Comparison of ENCODE assay signal across 8 cellular contexts in the genomic region with DNA sequence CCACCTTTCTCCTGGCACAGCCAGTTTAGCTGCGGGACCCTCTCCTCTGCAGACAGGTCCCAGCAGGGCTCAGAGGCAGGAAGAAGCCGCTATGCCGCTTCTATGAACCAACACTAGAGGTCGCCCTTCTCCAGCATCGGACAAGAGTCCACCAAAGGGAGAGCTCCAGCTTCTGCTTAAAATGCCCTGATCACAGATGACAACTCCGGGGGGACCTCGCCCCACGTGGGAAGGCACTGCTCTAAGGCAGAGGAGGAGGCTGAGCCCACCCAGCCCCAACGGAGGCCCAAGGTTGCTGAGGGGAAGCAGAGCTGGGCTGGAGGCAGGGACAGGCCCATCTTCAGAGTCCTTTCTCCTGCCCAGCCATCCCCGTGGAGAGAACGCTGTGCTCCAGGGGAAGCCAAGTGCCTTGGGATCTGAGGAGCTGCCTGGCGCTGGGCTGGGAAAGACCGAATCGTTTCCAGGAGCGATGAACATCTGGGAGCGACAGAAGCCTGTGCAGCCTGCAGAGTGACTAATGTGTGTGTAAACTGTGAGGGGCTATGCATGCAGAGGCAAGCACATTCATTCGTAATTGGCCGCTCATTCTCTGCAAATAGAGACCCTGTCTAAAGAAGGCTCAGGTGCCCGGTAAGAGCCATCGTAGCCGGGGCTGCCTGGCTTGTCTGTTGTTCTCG. TPM values are rescaled to one million over a fixed set of nuclear protein-coding genes. Genes with fewer than 3 reads are reported as not detected.
A peak's percentile ranks its signal among the peaks of the same experiment; 100 is the strongest.
DNase-seq lines count a peak whose midpoint lies in the region; ATAC-seq and TF ChIP-seq lines count a peak whose summit lies in the region.

No MANE protein-coding gene starts in this region.

- H3K27ac ChIP-seq in Karpas-422 (ENCODE audit: low read length) (no peak overlapping the region), osteoblast (ENCODE audit: low read depth, low read length) (no peak overlapping the region), tibial nerve (peak overlapping the region in 2 of 4 donors; percentile 40 to 73)

- no peaks in the 10 kb centered on the region for H3K27me3 Mint-ChIP-seq in activated T-cell treated with anti-CD3 and anti-CD28 coated beads, Interleukin-2, amount 50 U/mL, for 24 hours

- peak overlapping the region; percentile 52 for H3K27ac Mint-ChIP-seq in activated T-cell treated with anti-CD3 and anti-CD28 coated beads, Interleukin-2, amount 50 U/mL, for 24 hours

- ATAC-seq in GM19467 (IDR thresholded peaks at IDR 0.05; ENCODE audit: unreplicated experiment): peak; percentile 93

- H3K36me3 Mint-ChIP-seq in activated T-cell treated with anti-CD3 and anti-CD28 coated beads, Interleukin-2, amount 50 U/mL, for 24 hours (ENCODE audit: low read depth): peaks cover 5% of the 10 kb centered on the region

- H3K9me3 ChIP-seq in Karpas-422 (ENCODE audit: low read length): no peaks in the 10 kb centered on the region
- no peaks in the 10 kb centered on the region for H3K9me3 ChIP-seq in osteoblast (ENCODE audit: low read depth, low read length)
- no peaks in the 10 kb centered on the region for H3K9me3 ChIP-seq in tibial nerve

- H3K4me3 ChIP-seq in Karpas-422 (ENCODE audit: low read length): peak overlapping the region; percentile 40; the same call in 1 of the 2 replicates
- H3K4me3 ChIP-seq in osteoblast (ENCODE audit: insufficient read depth, low read length): peak overlapping the region; percentile 65
- H3K4me3 ChIP-seq in tibial nerve: no peak overlapping the region

- H2AFZ ChIP-seq in Karpas-422 (ENCODE audit: low read length) (no peak overlapping the region), osteoblast (ENCODE audit: low read length) (peak overlapping the region; percentile 53)

- H3K9me2 ChIP-seq in Karpas-422 (replicated peaks; ENCODE audit: insufficient read depth, low read length): no peaks in the 10 kb centered on the region

- TF ChIP-seq CTCF in osteoblast (IDR thresholded peaks at IDR 0.05; ENCODE audit: extremely low read depth, low read depth, low read length) (peak; percentile 93), tibial nerve (IDR thresholded peaks at IDR 0.05) (peak; percentile 83 to 91 (median 86))

- H3K79me2 ChIP-seq in Karpas-422 (ENCODE audit: low read length) (no peaks in the 10 kb centered on the region), osteoblast (ENCODE audit: insufficient read depth, low read length) (no peaks in the 10 kb centered on the region)

- H3K36me3 ChIP-seq in Karpas-422 (ENCODE audit: insufficient read depth, low read length): no peaks in the 10 kb centered on the region
- no peaks in the 10 kb centered on the region for H3K36me3 ChIP-seq in osteoblast (ENCODE audit: insufficient read depth, low read length)
- peaks cover 0 to 36% (median 0%) of the 10 kb centered on the region in 3 donors for H3K36me3 ChIP-seq in tibial nerve

- H4K20me1 ChIP-seq in Karpas-422 (ENCODE audit: insufficient read depth, low read depth, low read length): no peaks in the 10 kb centered on the region
- peaks cover 6% of the 10 kb centered on the region for H4K20me1 ChIP-seq in osteoblast (ENCODE audit: insufficient read depth, low read length)

- WGBS in tibial nerve, 2 donors: 26 to 30% methylated on average over 13 to 22 of the region's 22 CpGs

- H3K4me1 Mint-ChIP-seq in activated T-cell treated with anti-CD3 and anti-CD28 coated beads, Interleukin-2, amount 50 U/mL, for 24 hours (ENCODE audit: low read depth): peaks cover 8% of the 10 kb centered on the region

- TF ChIP-seq POLR2A in tibial nerve (IDR thresholded peaks at IDR 0.05): no peak

- no peaks in the 10 kb centered on the region for H3K9me3 Mint-ChIP-seq in activated T-cell treated with anti-CD3 and anti-CD28 coated beads, Interleukin-2, amount 50 U/mL, for 24 hours

- peaks cover 16% of the 10 kb centered on the region for H3K4me1 ChIP-seq in Karpas-422 (ENCODE audit: low read length)
- H3K4me1 ChIP-seq in osteoblast (ENCODE audit: insufficient read depth, low read length): peaks cover 10% of the 10 kb centered on the region
- H3K4me1 ChIP-seq in tibial nerve: peaks cover 0 to 37% (median 7%) of the 10 kb centered on the region in 4 donors

- H3K9ac ChIP-seq in Karpas-422 (ENCODE audit: low read length): peak overlapping the region; percentile 1; the same call in 1 of the 2 replicates

- DNase-seq in AG20443 (ENCODE audit: low spot score): peak; percentile 92
- peak; percentile 95 for DNase-seq in Karpas-422
- DNase-seq in activated T-cell treated with anti-CD3 and anti-CD28 coated beads, Interleukin-2, amount 50 U/mL, for 24 hours: peak; percentile 81
- DNase-seq in fibroblast of the conjunctiva (ENCODE audit: low read depth): peak; percentile 71
- peak; percentile 98 for DNase-seq in osteoblast (ENCODE audit: insufficient read length, low spot score, missing footprints)
- peak; percentile 56 to 78 for DNase-seq in tibial nerve (ENCODE audit: low spot score in 2 of 2)
- no peak for DNase-seq in NCI-H2029 treated with DMSO at 0.1 percent for 48 hours (lab: John Stamatoyannopoulos, UW)

- no peaks in the 10 kb centered on the region for H3K27me3 ChIP-seq in Karpas-422 (ENCODE audit: low read length)
- peaks cover 2% of the 10 kb centered on the region for H3K27me3 ChIP-seq in osteoblast (ENCODE audit: insufficient read depth, low read length)
- no peaks in the 10 kb centered on the region for H3K27me3 ChIP-seq in tibial nerve

- H3K4me3 Mint-ChIP-seq in activated T-cell treated with anti-CD3 and anti-CD28 coated beads, Interleukin-2, amount 50 U/mL, for 24 hours: no peak overlapping the region

- H3K4me2 ChIP-seq in Karpas-422 (ENCODE audit: low read depth, low read length, poor library complexity, severe bottlenecking) (peak overlapping the region; percentile 49), osteoblast (ENCODE audit: insufficient read depth, low read length) (peak overlapping the region; percentile 95)

- TF ChIP-seq EP300 in tibial nerve (IDR thresholded peaks at IDR 0.05): peak in 1 of 2 donors; percentile 20

RNA-seq across cellular contexts. Expression of gene BDH1, which starts 43.5 kb away (rescaled TPM):
- 80.5 and 111 TPM in 2 replicates for total RNA-seq in Karpas-422 (2014; rRNA removed; shearing (Covaris generic); ENCODE audit: low replicate concordance)
- 5.6 and 5.8 TPM in 2 replicates for total RNA-seq in osteoblast
- total RNA-seq in tibial nerve: 10 to 100 TPM; 15.1 to 24.3 (median 18.7) TPM

Comparison
In these comparisons a context has a peak if more than half of its experiments do, and no peak if none do; other contexts are left out.
1. H3K4me3 ChIP-seq: peak in Karpas-422 (single experiment) and osteoblast (single experiment); none in tibial nerve (0 of 4).